In genomic region chr2:126898636-126899035, GRCh38 we compare ENCODE assay signal across 19 cellular contexts. TPM values are rescaled to one million over a fixed set of nuclear protein-coding genes. Genes with fewer than 3 reads are reported as not detected.
"Had no signal": no experiment of that assay in that cellular context is flagged by ENCODE, and none has a peak within 500 bp of the region (broad histone marks: within the 10 kb centered on the region; RNA-seq: fewer than 3 reads in every experiment).

Gene TEX51, plus strand, starts transcription at chr2:126898890. Its CDS starts 29 bp downstream, at chr2:126898919.

- DNase-seq: activated gamma-delta T cell; activated naive CD8-positive, alpha-beta T cell treated with anti-CD3 and anti-CD28 coated beads for 36 hours; activated T-cell treated with anti-CD3 and anti-CD28 coated beads, Interleukin-2, amount 50 U/mL, for 24 hours; cerebellar nuclear complex; left ventricle myocardium superior; nephron progenitor cell; stimulated activated CD4-positive, alpha-beta T cell treated with anti-CD3 and anti-CD28 coated beads, Interleukin-4, amount 100 ng/mL, for 24 hours; stimulated activated naive CD4-positive, alpha-beta T cell; upper lobe of left lung had no signal

- H3K27ac Mint-ChIP-seq: activated naive CD8-positive, alpha-beta T cell treated with anti-CD3 and anti-CD28 coated beads for 36 hours; activated T-cell treated with anti-CD3 and anti-CD28 coated beads, Interleukin-2, amount 50 U/mL, for 24 hours; nephron progenitor cell; T-helper 2 cell treated with Interferon-gamma antibody and Interleukin-4, amounts not matched to agents 5 μg/mL and 100 μg/mL, for 36 hours had no signal

- FAIRE-seq: endometrium, keratinocyte had no signal

- H3K9me3 ChIP-seq: suprapubic skin, upper lobe of left lung had no signal

- H3K36me3 Mint-ChIP-seq: activated naive CD8-positive, alpha-beta T cell treated with anti-CD3 and anti-CD28 coated beads for 36 hours; brain had no signal

- H3K27ac ChIP-seq: hepatocyte, suprapubic skin, upper lobe of left lung had no signal

- H3K4me1 ChIP-seq: suprapubic skin, upper lobe of left lung had no signal

- H3K4me1 Mint-ChIP-seq: activated naive CD8-positive, alpha-beta T cell treated with anti-CD3 and anti-CD28 coated beads for 36 hours; brain had no signal

- H3K36me3 ChIP-seq: suprapubic skin, upper lobe of left lung had no signal

- H3K4me3 Mint-ChIP-seq: activated naive CD8-positive, alpha-beta T cell treated with anti-CD3 and anti-CD28 coated beads for 36 hours; activated T-cell treated with anti-CD3 and anti-CD28 coated beads, Interleukin-2, amount 50 U/mL, for 24 hours; brain; nephron progenitor cell; T-helper 2 cell treated with Interferon-gamma antibody and Interleukin-4, amounts not matched to agents 5 μg/mL and 100 μg/mL, for 36 hours had no signal

- H3K4me3 ChIP-seq: hepatocyte, suprapubic skin, upper lobe of left lung had no signal

- ATAC-seq: left ventricle myocardium superior had no signal

- H3K9me3 Mint-ChIP-seq: activated naive CD8-positive, alpha-beta T cell treated with anti-CD3 and anti-CD28 coated beads for 36 hours; activated T-cell treated with anti-CD3 and anti-CD28 coated beads, Interleukin-2, amount 50 U/mL, for 24 hours; T-helper 2 cell treated with Interferon-gamma antibody and Interleukin-4, amounts not matched to agents 5 μg/mL and 100 μg/mL, for 36 hours had no signal

- H3K27me3 ChIP-seq: hepatocyte, suprapubic skin, upper lobe of left lung had no signal

RNA-seq across cellular contexts. Expression of gene TEX51, which starts in this region (rescaled TPM):
- total RNA-seq: activated naive CD8-positive, alpha-beta T cell treated with anti-CD3 and anti-CD28 coated beads for 36 hours; dermis microvascular lymphatic vessel endothelial cell; hepatocyte; left ventricle myocardium superior; osteoblast; skeletal muscle tissue; suprapubic skin; upper lobe of left lung had no signal
- polyA plus RNA-seq: esophagus, hepatocyte, keratinocyte had no signal
